31 cellular contexts compared by ENCODE assay signal in the genomic region with DNA sequence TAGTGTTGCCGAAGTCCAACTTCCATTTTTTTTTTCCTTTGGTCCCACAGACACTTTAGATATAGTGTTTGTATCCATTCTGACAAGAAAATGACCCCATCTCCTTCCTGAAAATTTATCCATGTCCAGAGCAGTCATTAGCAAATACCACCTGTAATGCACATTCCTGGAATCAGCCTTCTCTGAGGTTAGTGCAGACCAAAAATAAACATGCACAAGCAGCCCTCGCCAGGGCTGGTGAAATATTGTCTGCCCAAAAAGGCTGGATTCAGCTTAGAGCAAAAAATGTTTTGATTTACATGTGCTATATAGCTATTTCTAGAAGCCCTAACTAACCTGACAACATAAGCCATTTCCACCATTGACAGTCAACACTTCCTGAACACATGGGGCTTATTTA.
"Had no signal": no experiment of that assay in that cellular context is flagged by ENCODE, and none has a peak within 500 bp of the region (broad histone marks: within the 10 kb centered on the region; RNA-seq: fewer than 3 reads in every experiment).

No MANE protein-coding gene starts in this region.

- DNase-seq: naive B cell; natural killer cell; occipital lobe; ovary; posterior cingulate gyrus; psoas muscle; right cardiac atrium; spleen; stimulated activated CD4-positive, alpha-beta T cell treated with anti-CD3 and anti-CD28 coated beads, Interleukin-12 subunit alpha, Interleukin-12 subunit beta, amount 100 ng/mL, for 4 hours; stimulated activated CD4-positive, alpha-beta T cell treated with anti-CD3 and anti-CD28 coated beads, Interleukin-1b, Interleukin-23, amount 100 ng/mL, for 48 hours; stimulated activated CD4-positive, alpha-beta T cell treated with anti-CD3 and anti-CD28 coated beads, Interleukin-4, amount 100 ng/mL, for 1 hour; stimulated activated CD4-positive, alpha-beta T cell treated with anti-CD3 and anti-CD28 coated beads, Interleukin-4, amount 100 ng/mL, for 4 hours; stimulated activated CD8-positive, alpha-beta memory T cell treated with anti-CD3 and anti-CD28 coated beads, Interleukin-4, amount 100 ng/mL, for 48 hours; stimulated activated naive CD4-positive, alpha-beta T cell; stimulated activated naive CD8-positive, alpha-beta T cell treated with anti-CD3 and anti-CD28 coated beads, Interleukin-15, amount 100 ng/mL, for 72 hours; stimulated activated naive CD8-positive, alpha-beta T cell treated with anti-CD3 and anti-CD28 coated beads, Interleukin-15, Interleukin-2, amounts not matched to agents 100 U/mL and 50 U/mL, for 24 hours; substantia nigra; thyroid gland; trophoblast cell; upper lobe of left lung; uterus had no signal

- H3K4me3 ChIP-seq: neural progenitor cell, ovary, psoas muscle, skin epidermis, smooth muscle cell, spleen, thoracic aorta, thyroid gland, tibial nerve, upper lobe of left lung, uterus had no signal

- H3K36me3 Mint-ChIP-seq: neural progenitor cell had no signal

- H3K4me2 ChIP-seq: neural progenitor cell, smooth muscle cell had no signal

- H3K27me3 ChIP-seq: neural progenitor cell, ovary, spleen, thyroid gland, tibial nerve, uterus had no signal

- H3K27me3 Mint-ChIP-seq: naive B cell; progenitor cell of endocrine pancreas; stimulated activated memory B cell treated with anti-CD40 and anti-IgM and Interleukin-4, amounts not matched to agents 10 μg/mL and 1 μg/mL and 100 μg/mL, for 72 hours; stimulated activated naive CD8-positive, alpha-beta T cell treated with anti-CD3 and anti-CD28 coated beads, Interleukin-15, amount 100 ng/mL, for 72 hours had no signal

- H3K9me3 ChIP-seq: ovary, psoas muscle, spleen, thoracic aorta, thyroid gland, tibial nerve, upper lobe of left lung, uterus had no signal

- H3K4me1 Mint-ChIP-seq: nephron; stimulated activated memory B cell treated with anti-CD40 and anti-IgM and Interleukin-4, amounts not matched to agents 10 μg/mL and 1 μg/mL and 100 μg/mL, for 72 hours had no signal

- H3K9ac ChIP-seq: neural progenitor cell, parathyroid adenoma had no signal

- ATAC-seq: natural killer cell; psoas muscle; right cardiac atrium; sciatic nerve; stimulated activated memory B cell treated with anti-CD40 and anti-IgM and Interleukin-4, amounts not matched to agents 10 μg/mL and 1 μg/mL and 100 μg/mL, for 72 hours; stimulated activated naive CD8-positive, alpha-beta T cell treated with anti-CD3 and anti-CD28 coated beads, Interleukin-15, amount 100 ng/mL, for 72 hours; stimulated activated naive CD8-positive, alpha-beta T cell treated with anti-CD3 and anti-CD28 coated beads, Interleukin-15, Interleukin-2, amounts not matched to agents 100 U/mL and 50 U/mL, for 24 hours had no signal

- H3K27ac Mint-ChIP-seq: naive B cell; natural killer cell; nephron; neural progenitor cell; progenitor cell of endocrine pancreas; stimulated activated memory B cell treated with anti-CD40 and anti-IgM and Interleukin-4, amounts not matched to agents 10 μg/mL and 1 μg/mL and 100 μg/mL, for 72 hours; stimulated activated naive CD8-positive, alpha-beta T cell treated with anti-CD3 and anti-CD28 coated beads, Interleukin-15, amount 100 ng/mL, for 72 hours had no signal

- H3K4me3 Mint-ChIP-seq: naive B cell; natural killer cell; nephron; neural progenitor cell; stimulated activated memory B cell treated with anti-CD40 and anti-IgM and Interleukin-4, amounts not matched to agents 10 μg/mL and 1 μg/mL and 100 μg/mL, for 72 hours; stimulated activated naive CD8-positive, alpha-beta T cell treated with anti-CD3 and anti-CD28 coated beads, Interleukin-15, amount 100 ng/mL, for 72 hours had no signal

- H3K36me3 ChIP-seq: neural progenitor cell, ovary, thoracic aorta, thyroid gland, tibial nerve, upper lobe of left lung, uterus had no signal

- H2AFZ ChIP-seq: neural progenitor cell, parathyroid adenoma had no signal

- H3K27ac ChIP-seq: neural progenitor cell, ovary, parathyroid adenoma, psoas muscle, skin epidermis, spleen, thoracic aorta, thyroid gland, tibial nerve, upper lobe of left lung, uterus had no signal

- H3K9me3 Mint-ChIP-seq: naive B cell; natural killer cell; nephron; neural progenitor cell; stimulated activated memory B cell treated with anti-CD40 and anti-IgM and Interleukin-4, amounts not matched to agents 10 μg/mL and 1 μg/mL and 100 μg/mL, for 72 hours; stimulated activated naive CD8-positive, alpha-beta T cell treated with anti-CD3 and anti-CD28 coated beads, Interleukin-15, amount 100 ng/mL, for 72 hours had no signal

- H3K4me1 ChIP-seq: parathyroid adenoma, psoas muscle, spleen, thyroid gland, tibial nerve, upper lobe of left lung, uterus had no signal

- H3K79me2 ChIP-seq: parathyroid adenoma had no signal
